19 cellular contexts compared by ENCODE assay signal in genomic region chr2:156672569-156673270, GRCh38.
A peak's percentile ranks its signal among the peaks of the same experiment; 100 is the strongest.
DNase-seq lines count a peak whose midpoint lies in the region; FAIRE-seq and TF ChIP-seq lines count a peak whose summit lies in the region.
"Had no signal": no experiment of that assay in that cellular context is flagged by ENCODE, and none has a peak within 500 bp of the region (broad histone marks: within the 10 kb centered on the region; RNA-seq: fewer than 3 reads in every experiment).

No MANE protein-coding gene starts in this region.

- no peaks in the 10 kb centered on the region for H3K36me3 ChIP-seq in breast epithelium
- no peaks in the 10 kb centered on the region for H3K36me3 ChIP-seq in small intestine (ENCODE audit: control insufficient read depth in 2 of 2, insufficient read depth in 2 of 2, low read length in 2 of 2)

- H3K36me3 Mint-ChIP-seq in MCF 10A (ENCODE audit: insufficient read depth, unreplicated experiment), result no peaks in the 10 kb centered on the region
- H3K36me3 Mint-ChIP-seq: CD8-positive, alpha-beta T cell had no signal

- intact Hi-C loops in MCF 10A (cut with micrococcal nuclease), result no loop called here
- intact Hi-C loops in breast epithelium (cut with DNase I; ENCODE audit: low total_unique reads), result no loop called here

- H3K4me1 ChIP-seq in breast epithelium (no peaks in the 10 kb centered on the region), small intestine (ENCODE audit: control insufficient read depth in 2 of 2, insufficient read depth in 1 of 2, low read depth in 1 of 2, low read length in 1 of 2) (no peaks in the 10 kb centered on the region)

- H3K27ac Mint-ChIP-seq in MCF 10A (ENCODE audit: low read depth, unreplicated experiment), result peak overlapping the region; percentile 55
- H3K27ac Mint-ChIP-seq: CD8-positive, alpha-beta T cell; IgD-negative memory B cell had no signal

- POLR2A ChIA-PET in MCF 10A (lab: Yijun Ruan, JAX), result no interaction called here

- BruUV-seq in MCF 10A (replicated peaks; lab: Mats Ljungman, UMichigan), result no TSS peak

- TF ChIP-seq CTCF in MCF 10A (IDR thresholded peaks at IDR 0.05; ENCODE audit: unreplicated experiment), result no peak
- TF ChIP-seq CTCF in breast epithelium (IDR thresholded peaks at IDR 0.05), result no peak
- TF ChIP-seq CTCF in fibroblast of mammary gland (conservative IDR thresholded peaks at IDR 0.05; ENCODE audit: control insufficient read depth, insufficient read depth, low read depth, low read length), result no peak

- no peak for FAIRE-seq in small intestine (lab: Jason Lieb, UNC)
- FAIRE-seq: GM12878, GM18507 had no signal

- H3K4me3 ChIP-seq in breast epithelium, result no peak overlapping the region
- H3K4me3 ChIP-seq in fibroblast of mammary gland (ENCODE audit: control insufficient read depth, low read depth, low read length), result no peak overlapping the region
- H3K4me3 ChIP-seq in small intestine (ENCODE audit: low read depth in 1 of 2, low read length in 2 of 2), result no peak overlapping the region
- H3K4me3 ChIP-seq: GM12878, PC-9 had no signal

- H3K27ac ChIP-seq in breast epithelium, result no peak overlapping the region
- H3K27ac ChIP-seq in small intestine (ENCODE audit: low read depth in 1 of 2, low read length in 1 of 2), result peak overlapping the region in 1 of 2 donors; percentile 41
- H3K27ac ChIP-seq: 22Rv1, PC-9 had no signal

- no peaks in the 10 kb centered on the region for H3K4me1 Mint-ChIP-seq in MCF 10A (ENCODE audit: insufficient read depth, unreplicated experiment)
- H3K4me1 Mint-ChIP-seq: IgD-negative memory B cell had no signal

- TF ChIP-seq POLR2A in breast epithelium (IDR thresholded peaks at IDR 0.05), result no peak

- CTCF ChIA-PET in MCF 10A (lab: Yijun Ruan, JAX), result interaction anchor here (0.9 kb wide), 1 partner anchor 9 kb away, joined by 3 read pairs; no protein-coding TSS in a partner anchor

- H3K27me3 ChIP-seq in breast epithelium (no peaks in the 10 kb centered on the region), small intestine (ENCODE audit: control insufficient read depth in 2 of 2, insufficient read depth in 2 of 2, low read length in 2 of 2) (no peaks in the 10 kb centered on the region)

- H3K27me3 Mint-ChIP-seq in MCF 10A (ENCODE audit: insufficient read depth, unreplicated experiment), result no peaks in the 10 kb centered on the region
- H3K27me3 Mint-ChIP-seq: IgD-negative memory B cell had no signal

- H3K9me3 Mint-ChIP-seq in MCF 10A (ENCODE audit: unreplicated experiment), result peaks cover 2% of the 10 kb centered on the region

- DNase-seq in MCF 10A (ENCODE audit: unreplicated experiment) (no peak), breast epithelium (ENCODE audit: low spot score in 2 of 2) (no peak), amniotic epithelial cell (ENCODE audit: low read depth) (peak; percentile 6), fibroblast of mammary gland (ENCODE audit: low read depth) (peak; percentile 25), small intestine (peak; percentile 53), HPDE6-E6E7 (ENCODE audit: extremely low spot score) (no peak), NCI-H1436 treated with DMSO at 0.1 percent for 48 hours (lab: John Stamatoyannopoulos, UW) (no peak), anterior cingulate cortex (lab: John Stamatoyannopoulos, UW) (no peak)
- DNase-seq: CD8-positive, alpha-beta T cell; GDM1; GOT3; NCI-H2081 treated with DMSO at 0.1 percent for 48 hours; NCI-H510A; NCI-H774; PC-9 had no signal

- H3K4me3 Mint-ChIP-seq in MCF 10A (ENCODE audit: unreplicated experiment), result no peak overlapping the region
- H3K4me3 Mint-ChIP-seq: CD8-positive, alpha-beta T cell; IgD-negative memory B cell had no signal

- WGBS in small intestine, 3 donors, result 23 to 59% (median 36%) methylated on average over 7 of the region's 7 CpGs

- no peaks in the 10 kb centered on the region for H3K9me3 ChIP-seq in breast epithelium
- H3K9me3 ChIP-seq in small intestine (ENCODE audit: control insufficient read depth, low read depth), result no peaks in the 10 kb centered on the region

Comparison
In these comparisons a context has a peak if more than half of its experiments do, and no peak if none do; other contexts are left out.
1. DNase-seq: peak in amniotic epithelial cell (single experiment), fibroblast of mammary gland (single experiment) and small intestine (single experiment); none in MCF 10A (single experiment), breast epithelium (0 of 2), HPDE6-E6E7 (single experiment), NCI-H1436 treated with DMSO at 0.1 percent for 48 hours (single experiment) and anterior cingulate cortex (0 of 58).